Comparison of ENCODE assay signal across 11 cellular contexts in genomic region chr17:48127371-48128051, GRCh38. TPM values are rescaled to one million over a fixed set of nuclear protein-coding genes. Genes with fewer than 3 reads are reported as not detected.
DNase-seq lines count a peak whose midpoint lies in the region; ATAC-seq, FAIRE-seq and TF ChIP-seq lines count a peak whose summit lies in the region.
"Had no signal": no experiment of that assay in that cellular context is flagged by ENCODE, and none has a peak within 500 bp of the region (broad histone marks: within the 10 kb centered on the region; RNA-seq: fewer than 3 reads in every experiment).

No MANE protein-coding gene starts in this region.

- POLR2A ChIA-PET in endothelial cell of umbilical vein (lab: Charles Lee): no interaction called here

- no peaks in the 10 kb centered on the region for H4K20me1 ChIP-seq in endothelial cell of umbilical vein (replicated peaks; ENCODE audit: control insufficient read depth, extremely low read depth, insufficient read depth, low read length)

- no peaks in the 10 kb centered on the region for H3K9me3 ChIP-seq in endothelial cell of umbilical vein (replicated peaks; ENCODE audit: control insufficient read depth, insufficient read depth, low read length)

- intact Hi-C loops in endothelial cell of umbilical vein (cut with micrococcal nuclease): loop anchor here (1.0 kb wide), 2 partner anchors 20 to 102 kb away; partner anchors contain the start of gene SNX11

- no peaks in the 10 kb centered on the region for H3K27me3 ChIP-seq in endothelial cell of umbilical vein (ENCODE audit: control insufficient read depth in 2 of 2, insufficient read depth in 2 of 2, low read length in 2 of 2)

- no peak for TF ChIP-seq POLR2A in endothelial cell of umbilical vein (IDR thresholded peaks at IDR 0.05; ENCODE audit: low read depth, low read length)

- peaks cover 15% of the 10 kb centered on the region for H3K4me1 ChIP-seq in endothelial cell of umbilical vein (ENCODE audit: control insufficient read depth, extremely low read depth, insufficient read depth, low read length)

- peaks cover 0 to 2% of the 10 kb centered on the region in 2 experiments for H3K36me3 ChIP-seq in endothelial cell of umbilical vein (ENCODE audit: control insufficient read depth in 2 of 2, extremely low read depth in 1 of 2, insufficient read depth in 2 of 2, low read length in 2 of 2)

- CTCF ChIA-PET in endothelial cell of umbilical vein (lab: Charles Lee): interaction anchor here (1.2 to 9.4 kb wide), 4 partner anchors 50 to 102 kb away, joined by 3 to 167 read pairs (median 4); no protein-coding TSS in a partner anchor

- no peak for ATAC-seq in HG03196 (IDR thresholded peaks at IDR 0.05; ENCODE audit: unreplicated experiment)

- BruUV-seq in endothelial cell of umbilical vein (replicated peaks; lab: Mats Ljungman, UMichigan): no TSS peak

- peak; percentile 91 for FAIRE-seq in endothelial cell of umbilical vein (lab: Jason Lieb, UNC)

- DNase-seq in SIG-M5 treated with dmso at 0.1 percent for 504 hours (lab: John Stamatoyannopoulos, UW; ENCODE audit: unreplicated experiment) (peak; percentile 29), SIG-M5 (lab: John Stamatoyannopoulos, UW) (no peak), NCI-H524 treated with DMSO at 0.1 percent for 48 hours (lab: John Stamatoyannopoulos, UW) (peak; percentile 62), endothelial cell of umbilical vein (ENCODE audit: low read depth, low spot score) (peak; percentile 65), renal cortical epithelial cell (ENCODE audit: low read depth) (peak; percentile 84), OCI-M1 (lab: John Stamatoyannopoulos, UW) (no peak)
- DNase-seq in activated CD4-positive, CD25-positive, alpha-beta regulatory T cell (lab: John Stamatoyannopoulos, UW): no peak
- DNase-seq: NCI-H1105; stimulated activated CD4-positive, alpha-beta T cell treated with anti-CD3 and anti-CD28 coated beads, Interleukin-12 subunit alpha, Interleukin-12 subunit beta, amount 100 ng/mL, for 4 hours; stimulated activated naive CD4-positive, alpha-beta T cell had no signal

- dilution Hi-C loops in endothelial cell of umbilical vein (cut with MboI; ENCODE audit: extremely low pct_ligation_motif_present, low sequenced_read_pairs): no loop called here

- H3K9ac ChIP-seq in endothelial cell of umbilical vein (replicated peaks; ENCODE audit: extremely low read depth, insufficient read depth, low read length): no peak overlapping the region

- no peaks in the 10 kb centered on the region for H3K79me2 ChIP-seq in endothelial cell of umbilical vein (ENCODE audit: control insufficient read depth, insufficient read depth, low read length)

- no peak overlapping the region for H2AFZ ChIP-seq in endothelial cell of umbilical vein (ENCODE audit: low read depth, low read length)

- H3K4me2 ChIP-seq in endothelial cell of umbilical vein (ENCODE audit: insufficient read depth, low read length): peak overlapping the region; percentile 3

- H3K27ac ChIP-seq in endothelial cell of umbilical vein (ENCODE audit: insufficient read depth, low read depth, low read length): peak overlapping the region; percentile 38

- no peak overlapping the region for H3K4me3 ChIP-seq in endothelial cell of umbilical vein (replicated peaks in 1 of 3; ENCODE audit: insufficient read depth in 1 of 3, low read depth in 1 of 3, low read length in 3 of 3)

- no peaks in the 10 kb centered on the region for H3K9me1 ChIP-seq in endothelial cell of umbilical vein (replicated peaks; ENCODE audit: control insufficient read depth, extremely low read depth, insufficient read depth, low read length)

- TF ChIP-seq CTCF in endothelial cell of umbilical vein (IDR thresholded peaks at IDR 0.05; ENCODE audit: extremely low read depth in 1 of 2, insufficient read depth in 1 of 2, low read depth in 1 of 2, low read length in 2 of 2): no peak

TF ChIP-seq in endothelial cell of umbilical vein, 7 proteins besides CTCF, POLR2A, EP300 and RAD21:
- TF ChIP-seq FOS (IDR thresholded peaks at IDR 0.05; ENCODE audit: borderline replicate concordance, insufficient read depth, low read length): peak; percentile 82
- TF ChIP-seq EZH2 (IDR thresholded peaks at IDR 0.05; ENCODE audit: borderline replicate concordance, low read depth, low read length, severe bottlenecking): no peak
- TF ChIP-seq JUN (IDR thresholded peaks at IDR 0.05; ENCODE audit: borderline replicate concordance, insufficient read depth, insufficient read length, low read depth): peak; percentile 88
- peak; percentile 66 for TF ChIP-seq POLR2AphosphoS5 (IDR thresholded peaks at IDR 0.05; ENCODE audit: insufficient read depth, low read depth, low read length)
- TF ChIP-seq GATA2 (IDR thresholded peaks at IDR 0.05; ENCODE audit: insufficient read depth, insufficient read length, low read depth, low read length): no peak
- peak; percentile 74 for TF ChIP-seq MYC (IDR thresholded peaks at IDR 0.05; ENCODE audit: low read depth, low read length)

RNA-seq across cellular contexts. Expression of gene SNX11, which starts 19.9 kb away (rescaled TPM):
- total RNA-seq in endothelial cell of umbilical vein (23.4 and 26.4 TPM in 2 replicates), renal cortical epithelial cell (16.1 and 25.0 TPM in 2 replicates)
- polyA plus RNA-seq in endothelial cell of umbilical vein: 22.0 and 26.2 TPM in 2 replicates
- polyA plus RNA-seq in endothelial cell of umbilical vein (2011; cell fraction: cytosol; rRNA removed): 19.9 and 20.1 TPM in 2 replicates
- 18.2 and 21.7 TPM in 2 replicates for polyA plus RNA-seq in endothelial cell of umbilical vein (2011; cell fraction: nucleus; rRNA removed)
- 22.9 and 26.2 TPM in 2 replicates for polyA plus RNA-seq in endothelial cell of umbilical vein (2012)
- polyA minus RNA-seq in endothelial cell of umbilical vein: 27.7 and 28.1 TPM in 2 replicates
- polyA minus RNA-seq in endothelial cell of umbilical vein (2011; cell fraction: cytosol; rRNA and poly(A)+ RNA removed): 10.7 TPM
- polyA minus RNA-seq in endothelial cell of umbilical vein (2011; cell fraction: nucleus; rRNA and poly(A)+ RNA removed): 6.3 and 11.2 TPM in 2 replicates

RNA-seq across cellular contexts. Expression of gene CBX1, which starts 26.2 kb away (rescaled TPM):
- total RNA-seq in endothelial cell of umbilical vein (95.2 and 102 TPM in 2 replicates), renal cortical epithelial cell (68.9 and 88.3 TPM in 2 replicates)
- polyA plus RNA-seq in endothelial cell of umbilical vein: 15.0 and 20.4 TPM in 2 replicates
- 52.9 and 55.9 TPM in 2 replicates for polyA plus RNA-seq in endothelial cell of umbilical vein (2011; cell fraction: cytosol; rRNA removed)
- 20.2 and 32.9 TPM in 2 replicates for polyA plus RNA-seq in endothelial cell of umbilical vein (2011; cell fraction: nucleus; rRNA removed)
- polyA plus RNA-seq in endothelial cell of umbilical vein (2012): 98.5 and 129 TPM in 2 replicates
- 20.3 and 24.7 TPM in 2 replicates for polyA minus RNA-seq in endothelial cell of umbilical vein
- 12.7 TPM for polyA minus RNA-seq in endothelial cell of umbilical vein (2011; cell fraction: cytosol; rRNA and poly(A)+ RNA removed)
- 7.5 and 10.7 TPM in 2 replicates for polyA minus RNA-seq in endothelial cell of umbilical vein (2011; cell fraction: nucleus; rRNA and poly(A)+ RNA removed)

Comparison
In these comparisons a context has a peak if more than half of its experiments do, and no peak if none do; other contexts are left out.
1. DNase-seq: peak in SIG-M5 treated with dmso at 0.1 percent for 504 hours (single experiment), NCI-H524 treated with DMSO at 0.1 percent for 48 hours (single experiment), endothelial cell of umbilical vein (single experiment) and renal cortical epithelial cell (single experiment); none in SIG-M5 (single experiment), OCI-M1 (single experiment) and activated CD4-positive, CD25-positive, alpha-beta regulatory T cell (0 of 4).